In the genomic region with DNA sequence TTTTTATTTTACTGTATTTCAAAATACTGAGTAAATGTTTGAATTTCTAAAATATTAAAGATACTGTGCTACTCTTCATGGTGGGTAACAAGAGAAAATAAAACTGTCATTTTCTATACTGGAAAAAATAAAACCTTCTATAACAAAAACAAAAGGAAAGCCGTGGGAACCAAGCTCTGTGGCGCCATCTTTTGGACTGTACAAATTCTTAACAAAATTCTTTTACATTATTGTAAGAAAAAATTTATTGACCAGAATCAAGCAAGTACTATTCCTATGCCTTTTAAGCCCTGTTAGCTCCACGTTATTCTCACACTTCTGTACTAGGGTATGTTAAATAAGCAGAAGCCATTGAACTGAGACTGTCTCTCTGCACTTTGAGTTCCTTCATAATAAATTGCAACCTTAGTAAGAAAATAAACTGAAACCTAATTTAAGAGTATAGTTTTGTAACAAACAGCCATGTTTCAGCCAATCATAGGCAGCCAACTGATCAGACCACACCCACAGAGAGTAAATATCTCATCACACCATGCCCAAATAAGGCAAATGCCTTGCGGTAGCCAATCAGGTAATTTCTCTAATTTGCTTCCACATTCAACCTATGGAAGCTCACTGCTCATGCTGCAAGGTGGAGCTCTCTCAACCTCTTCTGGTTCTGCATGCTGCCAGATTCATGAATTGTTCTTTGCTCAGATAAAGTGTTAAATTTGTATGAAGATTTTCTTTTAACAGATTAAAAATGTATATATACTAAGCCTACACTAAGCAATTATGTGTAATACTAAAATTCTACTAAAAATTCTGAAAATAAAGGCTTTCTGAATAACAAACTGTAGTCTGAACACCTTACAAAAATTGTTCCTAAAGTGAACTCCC, we compare ENCODE assay signal across 8 cellular contexts. TPM values are rescaled to one million over a fixed set of nuclear protein-coding genes. Genes with fewer than 3 reads are reported as not detected.
DNase-seq lines count a peak whose midpoint lies in the region; ATAC-seq and TF ChIP-seq lines count a peak whose summit lies in the region.

No MANE protein-coding gene starts in this region.

- H4K20me1 ChIP-seq in PC-3 (ENCODE audit: low read length) (no peaks in the 10 kb centered on the region), neural progenitor cell (ENCODE audit: low read depth) (no peaks in the 10 kb centered on the region)

- H3F3A ChIP-seq in PC-3 (ENCODE audit: low read length, unreplicated experiment) (no peaks in the 10 kb centered on the region), neural progenitor cell (ENCODE audit: low read depth) (no peaks in the 10 kb centered on the region)

- WGBS in endodermal cell (ENCODE audit: insufficient coverage in 1 of 2, insufficient read length in 1 of 2), 2 experiments: 98% methylated on average over 4 of the region's 4 CpGs; no CpG with 5 or more reads in 1 of the 2 experiments

- H3K9me3 ChIP-seq in PC-3 (ENCODE audit: low read length) (no peaks in the 10 kb centered on the region), endodermal cell (ENCODE audit: control insufficient read depth, low read length) (peaks cover 27% of the 10 kb centered on the region), neural progenitor cell (ENCODE audit: low read depth) (no peaks in the 10 kb centered on the region)

- H3K27ac ChIP-seq in PC-3 (ENCODE audit: low read length) (no peak overlapping the region), endodermal cell (ENCODE audit: low read depth, low read length) (no peak overlapping the region), neural progenitor cell (no peak overlapping the region)

- H3K27me3 ChIP-seq in PC-3 (ENCODE audit: low read length): no peaks in the 10 kb centered on the region
- H3K27me3 ChIP-seq in endodermal cell (ENCODE audit: control insufficient read depth, insufficient read depth, low read length, poor library complexity, severe bottlenecking): no peaks in the 10 kb centered on the region
- no peaks in the 10 kb centered on the region for H3K27me3 ChIP-seq in neural progenitor cell

- H3K9ac ChIP-seq in PC-3 (ENCODE audit: low read length): no peak overlapping the region
- no peak overlapping the region for H3K9ac ChIP-seq in endodermal cell (ENCODE audit: extremely low read depth, low read length, poor library complexity, severe bottlenecking)
- no peak overlapping the region for H3K9ac ChIP-seq in neural progenitor cell

- intact Hi-C loops in PC-3 (cut with micrococcal nuclease) (loop anchor here (1.0 kb wide), 3 partner anchors 32 to 188 kb away; no protein-coding TSS in a partner anchor), posterior vena cava (cut with DNase I) (no loop called here)

- ATAC-seq in PC-3: peak; percentile 60
- no peak for ATAC-seq in HG03442 (IDR thresholded peaks at IDR 0.05; ENCODE audit: unreplicated experiment)

- H3K4me1 Mint-ChIP-seq in endodermal cell (peaks cover 9% of the 10 kb centered on the region), neural progenitor cell (no peaks in the 10 kb centered on the region)

- H3K27me3 Mint-ChIP-seq in endodermal cell (ENCODE audit: insufficient read depth) (no peaks in the 10 kb centered on the region), neural progenitor cell (ENCODE audit: insufficient read depth, low read depth) (no peaks in the 10 kb centered on the region)

- H3K4me1 ChIP-seq in PC-3 (ENCODE audit: insufficient read depth, low read length) (no peaks in the 10 kb centered on the region), endodermal cell (ENCODE audit: control insufficient read depth, insufficient read depth, low read length) (no peaks in the 10 kb centered on the region), neural progenitor cell (no peaks in the 10 kb centered on the region)

- H3K27ac Mint-ChIP-seq in endodermal cell (no peak overlapping the region), neural progenitor cell (no peak overlapping the region)

- H3K4me3 ChIP-seq in PC-3 (ENCODE audit: low read length): no peak overlapping the region; the same call in 1 of the 2 replicates
- H3K4me3 ChIP-seq in endodermal cell (ENCODE audit: low read length): no peak overlapping the region
- no peak overlapping the region for H3K4me3 ChIP-seq in neural progenitor cell

- H2AFZ ChIP-seq in PC-3 (ENCODE audit: low read length) (0 out of 2 replicates have a peak overlapping the region, but pooled peaks have one; percentile 62), neural progenitor cell (replicated peaks) (no peak overlapping the region)

- H3K9me3 Mint-ChIP-seq in endodermal cell (peaks cover 8% of the 10 kb centered on the region), neural progenitor cell (no peaks in the 10 kb centered on the region)

- H3K4me2 ChIP-seq in PC-3 (ENCODE audit: low read length) (peak overlapping the region; percentile 40; the same call in 1 of the 2 replicates), neural progenitor cell (no peak overlapping the region)

- no peaks in the 10 kb centered on the region for H3K79me2 ChIP-seq in PC-3 (ENCODE audit: low read length)
- H3K79me2 ChIP-seq in neural progenitor cell (ENCODE audit: low read depth): no peaks in the 10 kb centered on the region

- DNase-seq in COLO829 (ENCODE audit: low spot score) (peak; percentile 14), H4 (ENCODE audit: low spot score) (peak; percentile 20), PC-3 (peak; percentile 58), endodermal cell (peak; percentile 52), neural progenitor cell (ENCODE audit: low spot score) (peak; percentile 61), posterior vena cava (ENCODE audit: low spot score) (no peak), 8988T (no peak)

- H3K36me3 ChIP-seq in PC-3 (ENCODE audit: low read depth, low read length): peaks cover 3% of the 10 kb centered on the region; the same call in 1 of the 2 replicates
- peaks cover 50% of the 10 kb centered on the region for H3K36me3 ChIP-seq in endodermal cell (ENCODE audit: control insufficient read depth, insufficient read depth, low read length)
- H3K36me3 ChIP-seq in neural progenitor cell: no peaks in the 10 kb centered on the region

- TF ChIP-seq CTCF in PC-3 (conservative IDR thresholded peaks at IDR 0.05; ENCODE audit: low read depth, low read length): peak; percentile 73
- peak; percentile 73 for TF ChIP-seq CTCF in endodermal cell (conservative IDR thresholded peaks at IDR 0.05)
- peak; percentile 71 for TF ChIP-seq CTCF in neural progenitor cell (IDR thresholded peaks at IDR 0.05)

- CTCF ChIA-PET in PC-3 (lab: Charles Lee): interaction anchor here (0.6 kb wide), 1 partner anchor 479 kb away, joined by 3 read pairs; no protein-coding TSS in a partner anchor

- no TSS peak for BruUV-seq in PC-3 (replicated peaks; lab: Mats Ljungman, UMichigan)

- H3K4me3 Mint-ChIP-seq in endodermal cell: no peak overlapping the region
- no peak overlapping the region for H3K4me3 Mint-ChIP-seq in neural progenitor cell

- H3K36me3 Mint-ChIP-seq in endodermal cell (ENCODE audit: low read depth) (peaks cover 60% of the 10 kb centered on the region), neural progenitor cell (peaks cover 32% of the 10 kb centered on the region)

- no peaks in the 10 kb centered on the region for H3K9me2 ChIP-seq in PC-3 (replicated peaks; ENCODE audit: low read length)

- POLR2A ChIA-PET in PC-3 (lab: Charles Lee; ENCODE audit: unreplicated experiment): interaction anchor here (0.7 kb wide), 1 partner anchor 10 kb away, joined by 3 read pairs; no protein-coding TSS in a partner anchor

RNA-seq across cellular contexts. Expression of gene HIBCH, which starts 42.2 kb away (rescaled TPM):
- total RNA-seq in H4 (2014; rRNA removed; shearing (Covaris generic)): 13.2 and 15.4 TPM in 2 replicates
- 8.1 and 12.0 TPM in 2 replicates for total RNA-seq in PC-3 (2014; rRNA removed)
- 10 to 100 TPM; 30.8 to 46.7 TPM for total RNA-seq in endodermal cell
- polyA plus RNA-seq in endodermal cell (2013, experiment 1 of 2): 32.6 TPM
- 33.6 TPM for polyA plus RNA-seq in endodermal cell (2013, experiment 2 of 2)
- total RNA-seq in neural progenitor cell (ENCODE audit: low replicate concordance): 33.0 and 38.8 TPM in 2 replicates
- 10 to 100 TPM; 20.1 to 28.5 TPM for total RNA-seq in posterior vena cava

Comparison
In these comparisons a context has a peak if more than half of its experiments do, and no peak if none do; other contexts are left out.
1. DNase-seq: peak in COLO829 (single experiment), H4 (single experiment), PC-3 (single experiment), endodermal cell (single experiment) and neural progenitor cell (single experiment); none in posterior vena cava (single experiment) and 8988T (single experiment).
2. Peak in every context shown above with its lines, with median percentiles within 50 percentile points of each other: CTCF ChIP-seq.